In the genomic region with DNA sequence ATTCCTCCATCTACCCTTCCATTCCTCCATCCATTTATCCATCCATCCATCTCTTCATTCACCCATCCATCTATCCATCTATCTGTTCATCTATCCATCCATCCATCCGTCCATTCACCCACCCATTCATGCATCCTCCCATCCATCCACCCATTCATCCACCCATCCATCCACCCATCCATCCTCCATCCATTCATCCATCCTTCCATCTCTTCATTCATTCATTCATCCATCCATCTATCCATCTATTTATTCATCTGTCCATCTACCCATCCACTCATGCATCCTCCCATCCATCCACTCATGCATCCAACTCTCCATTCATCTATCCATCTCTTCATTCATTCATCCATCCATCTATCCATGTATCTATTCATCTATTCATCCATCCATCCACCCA, we compare ENCODE assay signal across 8 cellular contexts.
"Had no signal": no experiment of that assay in that cellular context is flagged by ENCODE, and none has a peak within 500 bp of the region (broad histone marks: within the 10 kb centered on the region; RNA-seq: fewer than 3 reads in every experiment).

No MANE protein-coding gene starts in this region.

- H3K36me3 Mint-ChIP-seq: IgD-negative memory B cell had no signal

- H3K4me2 ChIP-seq: KMS-11 had no signal

- H3K36me3 ChIP-seq: HAP-1 had no signal

- H3K4me3 ChIP-seq: GM23248, HAP-1 had no signal

- H3K27ac ChIP-seq: GM23248, KMS-11 had no signal

- H3K4me1 ChIP-seq: HAP-1 had no signal

- H3K4me1 Mint-ChIP-seq: IgD-negative memory B cell had no signal

- H3K9me3 ChIP-seq: HAP-1 had no signal

- H3K9ac ChIP-seq: GM23248, KMS-11 had no signal

- H2AFZ ChIP-seq: GM23248 had no signal

- H3K27me3 Mint-ChIP-seq: IgD-negative memory B cell had no signal

- ATAC-seq: HCT116 had no signal

- DNase-seq: GM23248, GOT3, H7, KBM-7 had no signal
